ENCODE assay signal across 19 cellular contexts in genomic region chr10:80068270-80068669, GRCh38. TPM values are rescaled to one million over a fixed set of nuclear protein-coding genes. Genes with fewer than 3 reads are reported as not detected.
DNase-seq lines count a peak whose midpoint lies in the region; ATAC-seq, FAIRE-seq and TF ChIP-seq lines count a peak whose summit lies in the region.
"Had no signal": no experiment of that assay in that cellular context is flagged by ENCODE, and none has a peak within 500 bp of the region (broad histone marks: within the 10 kb centered on the region; RNA-seq: fewer than 3 reads in every experiment).

No MANE protein-coding gene starts in this region.

- H3K4me1 Mint-ChIP-seq in GM23338 = peaks cover 4% of the 10 kb centered on the region; the same call in 2 of the 3 replicates
- H3K4me1 Mint-ChIP-seq: B cell had no signal

- H3K27me3 Mint-ChIP-seq in GM23338 (ENCODE audit: insufficient read depth, low read depth, poor library complexity) = no peaks in the 10 kb centered on the region

- H3K4me1 ChIP-seq in GM23338 (ENCODE audit: insufficient read depth) (peaks cover 22% of the 10 kb centered on the region), K562 (replicated peaks in 1 of 2; ENCODE audit: control insufficient read depth in 2 of 2, insufficient read depth in 2 of 2, low read length in 2 of 2) (no peaks in the 10 kb centered on the region), iPS-18a (ENCODE audit: control insufficient read depth, low read depth, low read length) (peaks cover 5% of the 10 kb centered on the region), right cardiac atrium (ENCODE audit: control insufficient read depth, insufficient read depth, low read length) (no peaks in the 10 kb centered on the region), spleen (no peaks in the 10 kb centered on the region)
- H3K4me1 ChIP-seq: HAP-1 had no signal

- no peaks in the 10 kb centered on the region for H3K9me1 ChIP-seq in K562 (ENCODE audit: control insufficient read depth, insufficient read depth, low read length)

- DNase-seq in DMS 273 (lab: John Stamatoyannopoulos, UW; ENCODE audit: unreplicated experiment) (peak; percentile 16), DMS 273 treated with DMSO at 0.1 percent for 48 hours (lab: John Stamatoyannopoulos, UW) (no peak), GM23338 (ENCODE audit: low spot score) (peak; percentile 64), K562 (ENCODE audit: extremely low read depth in 1 of 4, low spot score in 3 of 4) (no peak), right cardiac atrium (no peak), spleen (no peak), mesenteric fat pad (ENCODE audit: low spot score) (no peak)
- DNase-seq: ACHN; C1 segment of cervical spinal cord; CD4-positive, alpha-beta T cell; DMS79; GOT3; HFFc6 had no signal

- no peaks in the 10 kb centered on the region for H3K9me2 ChIP-seq in GM23338 (ENCODE audit: insufficient read depth)

- H3K9me3 ChIP-seq in K562 (replicated peaks; ENCODE audit: control insufficient read depth, insufficient read depth, low read depth, low read length) (no peaks in the 10 kb centered on the region), iPS-18a (ENCODE audit: control insufficient read depth, low read depth, low read length) (peaks cover 13% of the 10 kb centered on the region), right cardiac atrium (ENCODE audit: control insufficient read depth, low read length) (no peaks in the 10 kb centered on the region), spleen (peaks cover 0 to 9% (median 0%) of the 10 kb centered on the region in 8 donors)

- WGBS in K562 (ENCODE audit: insufficient coverage, low coverage, missing lambda C conversion rate) = 0% methylated on average over 2 of the region's 2 CpGs
- WGBS in right cardiac atrium = 58% methylated on average over 2 of the region's 2 CpGs
- WGBS in spleen, 5 donors = 59 to 72% (median 68%) methylated on average over 2 of the region's 2 CpGs

- H3F3A ChIP-seq in GM23338 (replicated peaks; ENCODE audit: low read depth) = no peaks in the 10 kb centered on the region

- no peak overlapping the region for H3K4me2 ChIP-seq in GM23338
- no peak overlapping the region for H3K4me2 ChIP-seq in K562 (ENCODE audit: insufficient read depth, low read length)

- ATAC-seq in GM23338 = no peak
- ATAC-seq in K562 = no peak
- ATAC-seq in right cardiac atrium = no peak

- H3K36me3 ChIP-seq in GM23338 (ENCODE audit: insufficient read depth) (peaks cover 20% of the 10 kb centered on the region; the same call in 1 of the 2 replicates), K562 (ENCODE audit: control insufficient read depth, insufficient read depth, low read length) (no peaks in the 10 kb centered on the region), iPS-18a (ENCODE audit: control insufficient read depth, low read depth, low read length) (no peaks in the 10 kb centered on the region), spleen (no peaks in the 10 kb centered on the region)
- H3K36me3 ChIP-seq: HAP-1 had no signal

- H3K79me2 ChIP-seq in GM23338 (replicated peaks; ENCODE audit: insufficient read depth) (no peaks in the 10 kb centered on the region), K562 (ENCODE audit: control insufficient read depth, insufficient read depth, low read length) (no peaks in the 10 kb centered on the region)

- no peaks in the 10 kb centered on the region for H4K20me1 ChIP-seq in GM23338 (replicated peaks; ENCODE audit: insufficient read depth)
- H4K20me1 ChIP-seq in K562 (replicated peaks; ENCODE audit: control insufficient read depth, insufficient read depth, low read length) = no peaks in the 10 kb centered on the region

- POLR2A ChIA-PET in K562 (lab: Yijun Ruan, JAX) = no interaction called here

- TF ChIP-seq POLR2A in K562 (conservative IDR thresholded peaks at IDR 0.05) (no peak), spleen (IDR thresholded peaks at IDR 0.05) (no peak)

- intact Hi-C loops in K562 (cut with micrococcal nuclease) = no loop called here
- intact Hi-C loops in right cardiac atrium (cut with DNase I) = no loop called here
- intact Hi-C loops in spleen (cut with DNase I; ENCODE audit: low total_unique reads) = no loop called here

- TF ChIP-seq CTCF in GM23338 (conservative IDR thresholded peaks at IDR 0.05; ENCODE audit: low read depth in 2 of 2) (no peak), K562 (IDR thresholded peaks at IDR 0.05 in 2 of 3, conservative IDR thresholded peaks at IDR 0.05 in 1 of 3; ENCODE audit: insufficient read depth in 2 of 3, low read depth in 1 of 3, low read length in 3 of 3) (no peak), spleen (IDR thresholded peaks at IDR 0.05 in 8 of 11, conservative IDR thresholded peaks at IDR 0.05 in 3 of 11) (no peak)

- H3K9me3 Mint-ChIP-seq in GM23338 = peaks cover 30% of the 10 kb centered on the region
- H3K9me3 Mint-ChIP-seq: CD4-positive, alpha-beta T cell had no signal

- TF ChIP-seq RAD21 in K562 (CRISPR knock-in tag; conservative IDR thresholded peaks at IDR 0.05 in 1 of 2, IDR thresholded peaks at IDR 0.05 in 1 of 2) = no peak

- CTCF ChIA-PET in K562 (lab: Yijun Ruan, JAX; ENCODE audit: low intra/inter-chr PET ratio) = no interaction called here

- no peak overlapping the region for H3K27ac Mint-ChIP-seq in GM23338
- H3K27ac Mint-ChIP-seq: B cell; CD4-positive, alpha-beta T cell; HFFc6 had no signal

- no peak overlapping the region for H3K4me3 Mint-ChIP-seq in GM23338
- H3K4me3 Mint-ChIP-seq: B cell; CD4-positive, alpha-beta T cell; HFFc6 had no signal

- no peak for FAIRE-seq in K562 (lab: Jason Lieb, UNC)
- FAIRE-seq: GM12891 had no signal

- H3K27ac ChIP-seq in GM23338 (ENCODE audit: low read depth) = no peak overlapping the region
- H3K27ac ChIP-seq in K562 (ENCODE audit: extremely low read depth, low read depth, low read length) = no peak overlapping the region
- no peak overlapping the region for H3K27ac ChIP-seq in iPS-18a (ENCODE audit: low read length)
- H3K27ac ChIP-seq in right cardiac atrium (ENCODE audit: low read length) = no peak overlapping the region
- no peak overlapping the region for H3K27ac ChIP-seq in spleen
- H3K27ac ChIP-seq: 22Rv1, HL-60 had no signal

- H3K9ac ChIP-seq in K562 (ENCODE audit: insufficient read depth in 1 of 2, low read depth in 2 of 2, low read length in 2 of 2) = no peak overlapping the region
- no peak overlapping the region for H3K9ac ChIP-seq in iPS-18a (ENCODE audit: low read length)

- H2AFZ ChIP-seq in GM23338 (no peak overlapping the region), K562 (ENCODE audit: low read depth, low read length) (no peak overlapping the region)

- H3K36me3 Mint-ChIP-seq in GM23338 (ENCODE audit: low read depth) = peaks cover 26% of the 10 kb centered on the region; the same call in 2 of the 3 replicates

- BruUV-seq in K562 (replicated peaks; lab: Mats Ljungman, UMichigan) = no TSS peak

- no peak for TF ChIP-seq EP300 in K562 (IDR thresholded peaks at IDR 0.05; ENCODE audit: low read length)

- no peaks in the 10 kb centered on the region for H3K27me3 ChIP-seq in GM23338 (ENCODE audit: insufficient read depth)
- H3K27me3 ChIP-seq in K562 (ENCODE audit: control insufficient read depth in 2 of 2, insufficient read depth in 2 of 2, low read length in 2 of 2) = peaks cover 0 to 16% of the 10 kb centered on the region in 2 experiments; a peak in 2 of 5 replicates
- no peaks in the 10 kb centered on the region for H3K27me3 ChIP-seq in iPS-18a (ENCODE audit: control insufficient read depth, insufficient read depth, low read length)
- no peaks in the 10 kb centered on the region for H3K27me3 ChIP-seq in right cardiac atrium (ENCODE audit: control insufficient read depth, insufficient read depth)
- H3K27me3 ChIP-seq in spleen (replicated peaks in 1 of 7) = no peaks in the 10 kb centered on the region

- no peak overlapping the region for H3K4me3 ChIP-seq in GM23338
- H3K4me3 ChIP-seq in K562 = no peak overlapping the region
- H3K4me3 ChIP-seq in iPS-18a (ENCODE audit: low read length) = peak overlapping the region; percentile 13
- H3K4me3 ChIP-seq in right cardiac atrium (ENCODE audit: low read length) = no peak overlapping the region
- no peak overlapping the region for H3K4me3 ChIP-seq in spleen
- H3K4me3 ChIP-seq: HAP-1 had no signal

- in situ Hi-C loops in K562 (cut with MboI) = no loop called here

TF ChIP-seq in K562, 482 proteins besides CTCF, POLR2A, EP300 and RAD21 (continues in another document):
- no peak for TF ChIP-seq ZC3H8 (IDR thresholded peaks at IDR 0.05)

RNA-seq across cellular contexts. Expression of gene TMEM254, which starts 10.2 kb away (rescaled TPM):
- total RNA-seq in GM23338 (2014; rRNA removed; shearing (Covaris generic)) = 21.1 and 21.2 TPM in 2 replicates
- polyA plus RNA-seq in GM23338 (2016; fragmentation: Nextera tagmentation; extraction: Ambion mirVana) (21.1 and 21.5 TPM in 2 replicates), K562 (2011; rRNA removed) (1.9 and 4.0 TPM in 2 replicates), K562 (2014; fragmentation: Illumina TruSeq; extraction: Trizol) (3.2 and 3.9 TPM in 2 replicates), K562 (2014; fragmentation: Nextera tagmentation; extraction: Ambion mirVana) (1 to 10 TPM; 4.7 TPM), K562 (2014; rRNA removed) (1.5 and 1.9 TPM in 2 replicates), right cardiac atrium (7.9 TPM), spleen (10 to 100 TPM in 1 of 3 donors, 1 to 10 TPM in 2; 6.9 to 10.2 (median 9.6) TPM)
- total RNA-seq in K562 (2011; cell fraction: chromatin; rRNA removed; ENCODE audit: low replicate concordance) = 0.58 and 1.1 TPM in 2 replicates
- 0.79 and 1.8 TPM in 2 replicates for total RNA-seq in K562 (2011; cell fraction: nucleolus; rRNA removed)
- 1.7 and 3.0 TPM in 2 replicates for total RNA-seq in K562 (2011; cell fraction: nucleoplasm; rRNA removed)
- total RNA-seq in K562 (2014; rRNA removed) (0.59 and 1.4 TPM in 2 replicates), K562 (2014; rRNA removed; fragmentation: Illumina TruSeq; extraction: Trizol) (1.5 TPM in 2 replicates), K562 (2015; rRNA removed; fragmentation: Illumina TruSeq; extraction: Trizol) (0.98 and 1.0 TPM in 2 replicates), K562 (2021) (2.3 TPM in 2 replicates), right cardiac atrium (1 to 10 TPM; 4.7 to 9.0 (median 8.3) TPM), spleen (10 to 100 TPM in 5 of 7 donors, 1 to 10 TPM in 2; 8.9 to 14.8 (median 11.3) TPM), mesenteric fat pad (17.8 TPM)
- polyA plus RNA-seq in K562 (2011; cell fraction: cytosol; rRNA removed) = 1.3 and 4.4 TPM in 2 replicates
- 0.40 and 2.3 TPM in 2 replicates for polyA plus RNA-seq in K562 (2011; cell fraction: nucleus; rRNA removed)
- 3.0 and 4.5 TPM in 2 replicates for polyA plus RNA-seq in K562 (2012)
- polyA minus RNA-seq in K562 (2011; rRNA and poly(A)+ RNA removed) = 0.56 and 2.9 TPM in 2 replicates
- polyA minus RNA-seq in K562 (2011; cell fraction: cytosol; rRNA and poly(A)+ RNA removed) = not detected in 2 replicates
- 0.27 and 0.56 TPM in 2 replicates for polyA minus RNA-seq in K562 (2011; cell fraction: nucleus; rRNA and poly(A)+ RNA removed)

Comparison
In these comparisons a context has a peak if more than half of its experiments do, and no peak if none do; other contexts are left out.
1. DNase-seq: peak in DMS 273 (single experiment) and GM23338 (single experiment); none in DMS 273 treated with DMSO at 0.1 percent for 48 hours (single experiment), K562 (0 of 4), right cardiac atrium (0 of 3), spleen (single experiment) and mesenteric fat pad (single experiment).